10 cellular contexts compared by ENCODE assay signal in genomic region chr5:73853091-73853490, GRCh38.
DNase-seq lines count a peak whose midpoint lies in the region; ATAC-seq and TF ChIP-seq lines count a peak whose summit lies in the region.
"Had no signal": no experiment of that assay in that cellular context is flagged by ENCODE, and none has a peak within 500 bp of the region (broad histone marks: within the 10 kb centered on the region; RNA-seq: fewer than 3 reads in every experiment).

No MANE protein-coding gene starts in this region.

- peaks cover 10% of the 10 kb centered on the region for H3K4me1 ChIP-seq in vagina

- intact Hi-C loops in vagina (cut with DNase I), result no loop called here

- no peak overlapping the region for H3K4me3 ChIP-seq in vagina
- H3K4me3 ChIP-seq: dorsolateral prefrontal cortex had no signal

- H3K27me3 ChIP-seq in vagina, result no peaks in the 10 kb centered on the region
- H3K27me3 ChIP-seq: dorsolateral prefrontal cortex had no signal

- no peak for ATAC-seq in HG02884 (IDR thresholded peaks at IDR 0.05; ENCODE audit: unreplicated experiment)
- ATAC-seq in HG02981 (IDR thresholded peaks at IDR 0.05; ENCODE audit: unreplicated experiment), result no peak
- ATAC-seq: stimulated activated effector memory CD8-positive, alpha-beta T cell treated with anti-CD3 and anti-CD28 coated beads, Interleukin-12 subunit alpha, Interleukin-12 subunit beta, amount 100 ng/mL, for 72 hours had no signal

- H3K9me3 ChIP-seq in vagina, result no peaks in the 10 kb centered on the region

- no peak for TF ChIP-seq CTCF in vagina (IDR thresholded peaks at IDR 0.05)

- no peak for TF ChIP-seq POLR2A in vagina (IDR thresholded peaks at IDR 0.05)

- peak overlapping the region; percentile 20 for H3K27ac ChIP-seq in epithelial cell of prostate
- peak overlapping the region; percentile 40 for H3K27ac ChIP-seq in vagina
- H3K27ac ChIP-seq: dorsolateral prefrontal cortex had no signal

- H3K36me3 ChIP-seq in vagina, result peaks cover 0 to 2% of the 10 kb centered on the region in 2 donors

- DNase-seq in NOMO-1 (lab: John Stamatoyannopoulos, UW; ENCODE audit: unreplicated experiment in 2 of 2), result peak; percentile 11 to 60
- DNase-seq in NOMO-1 treated with dmso at 0.1 percent for 144 hours (lab: John Stamatoyannopoulos, UW; ENCODE audit: unreplicated experiment), result no peak
- peak; percentile 93 for DNase-seq in NCI-H69 (lab: John Stamatoyannopoulos, UW)
- DNase-seq in epithelial cell of prostate (ENCODE audit: low read depth, low spot score), result peak; percentile 57
- no peak for DNase-seq in vagina (ENCODE audit: extremely low spot score in 2 of 2)
- DNase-seq in GF-D8 (lab: John Stamatoyannopoulos, UW), result no peak
- DNase-seq: dorsolateral prefrontal cortex had no signal

Comparison
In these comparisons a context has a peak if more than half of its experiments do, and no peak if none do; other contexts are left out.
1. DNase-seq: peak in NOMO-1 (2 of 2), NCI-H69 (single experiment) and epithelial cell of prostate (single experiment); none in NOMO-1 treated with dmso at 0.1 percent for 144 hours (single experiment), vagina (0 of 2) and GF-D8 (single experiment).